Comparison of ENCODE assay signal across 11 cellular contexts in the genomic region with DNA sequence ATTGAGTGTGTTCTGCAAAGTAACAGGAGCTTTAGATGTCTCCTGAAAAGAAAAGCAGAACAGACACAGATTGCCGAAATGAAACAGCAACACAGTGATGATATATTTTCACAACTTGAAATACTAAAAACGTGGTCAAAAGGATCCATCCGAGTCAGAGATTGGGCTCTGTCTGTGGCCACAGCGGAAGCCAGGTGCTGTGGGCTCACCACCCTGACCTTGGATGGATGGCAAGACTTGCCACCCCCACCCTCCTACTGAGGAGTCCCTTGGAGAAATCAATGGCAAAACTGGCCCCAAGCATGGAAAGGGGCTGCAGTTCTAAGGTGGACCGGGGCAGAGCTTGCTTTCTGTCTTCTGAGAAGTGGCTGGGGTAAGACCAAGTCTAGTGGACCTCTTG.
DNase-seq lines count a peak whose midpoint lies in the region; ATAC-seq lines count a peak whose summit lies in the region.
"Had no signal": no experiment of that assay in that cellular context is flagged by ENCODE, and none has a peak within 500 bp of the region (broad histone marks: within the 10 kb centered on the region; RNA-seq: fewer than 3 reads in every experiment).

No MANE protein-coding gene starts in this region.

- H3K27ac Mint-ChIP-seq in activated naive CD8-positive, alpha-beta T cell treated with anti-CD3 and anti-CD28 coated beads, Interleukin-2, amount 50 U/mL, for 24 hours = peak overlapping the region; percentile 94
- H3K27ac Mint-ChIP-seq: WTC11 had no signal

- H3K36me3 Mint-ChIP-seq in activated naive CD8-positive, alpha-beta T cell treated with anti-CD3 and anti-CD28 coated beads, Interleukin-2, amount 50 U/mL, for 24 hours (ENCODE audit: low read depth) = peaks cover 21% of the 10 kb centered on the region
- H3K36me3 Mint-ChIP-seq: WTC11 had no signal

- ATAC-seq in HG03354 (IDR thresholded peaks at IDR 0.05; ENCODE audit: poor library complexity, severe bottlenecking, unreplicated experiment) (peak; percentile 57), GM18861 (IDR thresholded peaks at IDR 0.05; ENCODE audit: unreplicated experiment) (no peak), GM18519 (IDR thresholded peaks at IDR 0.05; ENCODE audit: low FRiP score, unreplicated experiment) (no peak)
- peak; percentile 26 for ATAC-seq in activated naive CD8-positive, alpha-beta T cell treated with anti-CD3 and anti-CD28 coated beads, Interleukin-2, amount 50 U/mL, for 24 hours
- ATAC-seq: WTC11 had no signal

- H3K27me3 Mint-ChIP-seq in activated naive CD8-positive, alpha-beta T cell treated with anti-CD3 and anti-CD28 coated beads, Interleukin-2, amount 50 U/mL, for 24 hours = no peaks in the 10 kb centered on the region

- peak overlapping the region; percentile 86 for H3K4me3 Mint-ChIP-seq in activated naive CD8-positive, alpha-beta T cell treated with anti-CD3 and anti-CD28 coated beads, Interleukin-2, amount 50 U/mL, for 24 hours
- H3K4me3 Mint-ChIP-seq: WTC11 had no signal

- no peaks in the 10 kb centered on the region for H3K9me3 Mint-ChIP-seq in activated naive CD8-positive, alpha-beta T cell treated with anti-CD3 and anti-CD28 coated beads, Interleukin-2, amount 50 U/mL, for 24 hours
- H3K9me3 Mint-ChIP-seq: WTC11 had no signal

- DNase-seq in stimulated activated CD4-positive, alpha-beta T cell treated with anti-CD3 and anti-CD28 coated beads, Interleukin-15, amount 100 ng/mL, for 24 hours = peak; percentile 30
- DNase-seq in stimulated activated CD4-positive, alpha-beta T cell treated with anti-CD3 and anti-CD28 coated beads, Interleukin-4, amount 100 ng/mL, for 24 hours = no peak
- peak; percentile 35 for DNase-seq in activated naive CD8-positive, alpha-beta T cell treated with anti-CD3 and anti-CD28 coated beads, Interleukin-2, amount 50 U/mL, for 24 hours
- DNase-seq in NCI-H1436 treated with DMSO at 0.1 percent for 48 hours (lab: John Stamatoyannopoulos, UW) (no peak), NCI-H1105 (lab: John Stamatoyannopoulos, UW) (no peak)
- DNase-seq: NCI-H2227 treated with DMSO at 0.1 percent for 48 hours, sigmoid colon had no signal

- H3K4me1 Mint-ChIP-seq in activated naive CD8-positive, alpha-beta T cell treated with anti-CD3 and anti-CD28 coated beads, Interleukin-2, amount 50 U/mL, for 24 hours = peaks cover 67% of the 10 kb centered on the region

Comparison
In these comparisons a context has a peak if more than half of its experiments do, and no peak if none do; other contexts are left out.
1. DNase-seq: peak in stimulated activated CD4-positive, alpha-beta T cell treated with anti-CD3 and anti-CD28 coated beads, Interleukin-15, amount 100 ng/mL, for 24 hours (single experiment) and activated naive CD8-positive, alpha-beta T cell treated with anti-CD3 and anti-CD28 coated beads, Interleukin-2, amount 50 U/mL, for 24 hours (single experiment); none in stimulated activated CD4-positive, alpha-beta T cell treated with anti-CD3 and anti-CD28 coated beads, Interleukin-4, amount 100 ng/mL, for 24 hours (single experiment), NCI-H1436 treated with DMSO at 0.1 percent for 48 hours (single experiment) and NCI-H1105 (single experiment).
2. ATAC-seq: peak in HG03354 (single experiment) and activated naive CD8-positive, alpha-beta T cell treated with anti-CD3 and anti-CD28 coated beads, Interleukin-2, amount 50 U/mL, for 24 hours (single experiment); none in GM18861 (single experiment) and GM18519 (single experiment).